12 cellular contexts compared by ENCODE assay signal in genomic region chr12:14402697-14403096, GRCh38. TPM values are rescaled to one million over a fixed set of nuclear protein-coding genes. Genes with fewer than 3 reads are reported as not detected.
A peak's percentile ranks its signal among the peaks of the same experiment; 100 is the strongest.
DNase-seq lines count a peak whose midpoint lies in the region; ATAC-seq and FAIRE-seq lines count a peak whose summit lies in the region.
"Had no signal": no experiment of that assay in that cellular context is flagged by ENCODE, and none has a peak within 500 bp of the region (broad histone marks: within the 10 kb centered on the region; RNA-seq: fewer than 3 reads in every experiment).

No MANE protein-coding gene starts in this region.

- peaks cover 8% of the 10 kb centered on the region for H3K9me3 Mint-ChIP-seq in activated naive CD8-positive, alpha-beta T cell treated with anti-CD3 and anti-CD28 coated beads for 36 hours
- H3K9me3 Mint-ChIP-seq in naive B cell, result peaks cover 0 to 31% (median 14%) of the 10 kb centered on the region in 7 donors

- H3K36me3 ChIP-seq in ACC112 (ENCODE audit: insufficient read depth, low read length), result peaks cover 7% of the 10 kb centered on the region; the same call in 1 of the 2 replicates
- H3K36me3 ChIP-seq: pancreas had no signal

- no peak overlapping the region for H2AFZ ChIP-seq in ACC112 (ENCODE audit: low read length, unreplicated experiment)

- H3K27ac ChIP-seq in ACC112 (ENCODE audit: low read depth, low read length), result 0 out of 2 replicates have a peak overlapping the region, but pooled peaks have one; percentile 21

- H3K36me3 Mint-ChIP-seq in activated naive CD8-positive, alpha-beta T cell treated with anti-CD3 and anti-CD28 coated beads for 36 hours, result peaks cover 59% of the 10 kb centered on the region
- H3K36me3 Mint-ChIP-seq in naive B cell, result peaks cover 13 to 40% of the 10 kb centered on the region in 2 donors

- peak; percentile 37 for FAIRE-seq in GM19239 (lab: Jason Lieb, UNC)

- no peak for DNase-seq in GM19239 (ENCODE audit: insufficient read length, low spot score)
- DNase-seq in activated naive CD8-positive, alpha-beta T cell treated with anti-CD3 and anti-CD28 coated beads for 36 hours, result no peak
- no peak for DNase-seq in naive B cell
- DNase-seq in SIG-M5 treated with dmso at 0.1 percent for 504 hours (lab: John Stamatoyannopoulos, UW; ENCODE audit: unreplicated experiment), result no peak
- DNase-seq in posterior vena cava (ENCODE audit: low spot score), result no peak
- no peak for DNase-seq in stimulated activated CD4-positive, alpha-beta T cell treated with anti-CD3 and anti-CD28 coated beads, Interleukin-15, amount 100 ng/mL, for 24 hours
- DNase-seq: kidney glomerular epithelial cell; NCI-H1092 treated with DMSO at 0.1 percent for 48 hours; pancreas; stimulated activated CD4-positive, alpha-beta T cell treated with anti-CD3 and anti-CD28 coated beads, Interleukin-4, amount 100 ng/mL, for 4 hours had no signal

- H3K27me3 ChIP-seq in ACC112 (ENCODE audit: insufficient read depth, low read length), result no peaks in the 10 kb centered on the region
- H3K27me3 ChIP-seq: pancreas had no signal

- ATAC-seq in naive B cell (ENCODE audit: low read depth in 2 of 2) (no peak), HG03159 (IDR thresholded peaks at IDR 0.05; ENCODE audit: unreplicated experiment) (no peak)

- peaks cover 19% of the 10 kb centered on the region for H3K4me1 ChIP-seq in ACC112 (ENCODE audit: control insufficient read depth, insufficient read depth, low read length, unreplicated experiment)

- H3K27ac Mint-ChIP-seq in activated naive CD8-positive, alpha-beta T cell treated with anti-CD3 and anti-CD28 coated beads for 36 hours, result peak overlapping the region; percentile 90
- H3K27ac Mint-ChIP-seq in naive B cell, result peak overlapping the region in 4 of 6 donors; percentile 62 to 89 (median 86)

- intact Hi-C loops in posterior vena cava (cut with DNase I), result no loop called here

- peak overlapping the region; percentile 34 for H3K4me3 Mint-ChIP-seq in activated naive CD8-positive, alpha-beta T cell treated with anti-CD3 and anti-CD28 coated beads for 36 hours
- peak overlapping the region in 4 of 8 donors; percentile 35 to 56 (median 44) for H3K4me3 Mint-ChIP-seq in naive B cell

- H3K27me3 Mint-ChIP-seq in activated naive CD8-positive, alpha-beta T cell treated with anti-CD3 and anti-CD28 coated beads for 36 hours, result no peaks in the 10 kb centered on the region
- no peaks in the 10 kb centered on the region for H3K27me3 Mint-ChIP-seq in naive B cell

- H3K4me3 ChIP-seq in ACC112 (ENCODE audit: low read depth, low read length), result no peak overlapping the region
- H3K4me3 ChIP-seq: pancreas had no signal

- H3K79me2 ChIP-seq in ACC112 (ENCODE audit: control insufficient read depth, insufficient read depth, low read length, unreplicated experiment), result peaks cover 81% of the 10 kb centered on the region

- peaks cover 66% of the 10 kb centered on the region for H3K4me1 Mint-ChIP-seq in activated naive CD8-positive, alpha-beta T cell treated with anti-CD3 and anti-CD28 coated beads for 36 hours
- H3K4me1 Mint-ChIP-seq in naive B cell, result peaks cover 37 to 73% (median 50%) of the 10 kb centered on the region in 3 donors

RNA-seq across cellular contexts. Expression of gene ATF7IP, which starts 37.2 kb away (rescaled TPM):
- 10 to 100 TPM; 67.9 to 72.7 TPM for total RNA-seq in activated naive CD8-positive, alpha-beta T cell treated with anti-CD3 and anti-CD28 coated beads for 36 hours
- polyA plus RNA-seq in naive B cell (ENCODE audit: low read depth in 6 of 6), result 100 to 1,000 TPM; 192 to 410 (median 247) TPM
- total RNA-seq in posterior vena cava, result 10 to 100 TPM; 56.4 to 73.1 TPM
